In the genomic region with DNA sequence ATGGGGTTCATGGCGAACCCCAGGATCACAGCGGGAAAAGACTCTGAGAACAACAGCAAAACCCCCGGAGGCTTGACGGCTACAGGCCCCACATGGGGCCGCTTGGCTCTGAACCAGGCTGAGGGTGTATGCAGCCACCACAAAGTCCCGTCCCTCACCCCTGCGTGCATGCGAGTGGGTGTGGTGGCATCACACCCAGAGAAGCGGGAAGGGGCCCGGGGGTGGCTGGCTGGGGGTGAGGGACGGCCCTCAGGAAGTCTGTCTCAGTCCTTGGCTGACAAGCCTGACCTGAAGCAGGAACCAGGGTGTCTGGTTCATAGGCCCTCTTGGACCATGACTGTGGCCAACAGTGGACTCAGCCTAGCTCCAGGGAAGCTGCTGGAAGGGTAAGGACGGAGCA, we compare ENCODE assay signal across 23 cellular contexts.
"Had no signal": no experiment of that assay in that cellular context is flagged by ENCODE, and none has a peak within 500 bp of the region (broad histone marks: within the 10 kb centered on the region; RNA-seq: fewer than 3 reads in every experiment).

No MANE protein-coding gene starts in this region.

- H3K4me3 Mint-ChIP-seq: activated CD4-positive, alpha-beta T cell treated with anti-CD3 and anti-CD28 coated beads for 36 hours; activated CD8-positive, alpha-beta T cell treated with anti-CD3 and anti-CD28 coated beads, Interleukin-2, amount 10 ng/mL, durations not matched to agents 7 days and 5 days; activated naive CD8-positive, alpha-beta T cell; natural killer cell treated with Interleukin-12 subunit alpha and Interleukin-12 subunit beta and Interleukin-15 and Interleukin-18, amount 100 ng/mL, for 72 hours had no signal

- H3K36me3 Mint-ChIP-seq: activated naive CD8-positive, alpha-beta T cell; natural killer cell treated with Interleukin-12 subunit alpha and Interleukin-12 subunit beta and Interleukin-15 and Interleukin-18, amount 100 ng/mL, for 72 hours had no signal

- H3K27me3 Mint-ChIP-seq: activated CD4-positive, alpha-beta T cell treated with anti-CD3 and anti-CD28 coated beads for 36 hours; activated naive CD8-positive, alpha-beta T cell; natural killer cell treated with Interleukin-12 subunit alpha and Interleukin-12 subunit beta and Interleukin-15 and Interleukin-18, amount 100 ng/mL, for 72 hours; progenitor cell of endocrine pancreas had no signal

- H3K27me3 ChIP-seq: body of pancreas, foreskin keratinocyte, heart left ventricle, stomach, testis, upper lobe of right lung had no signal

- H3K27ac ChIP-seq: body of pancreas, coronary artery, foreskin keratinocyte, heart left ventricle, stomach, testis, upper lobe of right lung had no signal

- H3K4me1 Mint-ChIP-seq: activated CD4-positive, alpha-beta T cell treated with anti-CD3 and anti-CD28 coated beads for 36 hours had no signal

- DNase-seq: activated CD4-positive, alpha-beta T cell treated with anti-CD3 and anti-CD28 coated beads for 36 hours; activated CD8-positive, alpha-beta memory T cell treated with anti-CD3 and anti-CD28 coated beads, Interleukin-2, amount 50 U/mL, for 4 hours; activated CD8-positive, alpha-beta T cell treated with anti-CD3 and anti-CD28 coated beads, Interleukin-2, amount 10 ng/mL, durations not matched to agents 7 days and 5 days; activated gamma-delta T cell; activated T-cell treated with anti-CD3 and anti-CD28 coated beads, Interleukin-2, amount 50 U/mL, for 48 hours; amniotic stem cell; body of pancreas; central memory CD4-positive, alpha-beta T cell; effector CD4-positive, alpha-beta T cell; foreskin keratinocyte; mesenchymal stem cell; stimulated activated CD4-positive, alpha-beta T cell treated with anti-CD3 and anti-CD28 coated beads, Interleukin-1b, Interleukin-23, amount 100 ng/mL, for 48 hours; stomach; T-helper 1 cell; T1000; testis had no signal

- H3K27ac Mint-ChIP-seq: activated CD4-positive, alpha-beta T cell treated with anti-CD3 and anti-CD28 coated beads for 36 hours; activated CD8-positive, alpha-beta T cell treated with anti-CD3 and anti-CD28 coated beads, Interleukin-2, amount 10 ng/mL, durations not matched to agents 7 days and 5 days; activated naive CD8-positive, alpha-beta T cell; natural killer cell treated with Interleukin-12 subunit alpha and Interleukin-12 subunit beta and Interleukin-15 and Interleukin-18, amount 100 ng/mL, for 72 hours; progenitor cell of endocrine pancreas had no signal

- ATAC-seq: left lobe of liver had no signal

- H3K4me1 ChIP-seq: foreskin keratinocyte, testis had no signal

- H3K9me3 Mint-ChIP-seq: natural killer cell treated with Interleukin-12 subunit alpha and Interleukin-12 subunit beta and Interleukin-15 and Interleukin-18, amount 100 ng/mL, for 72 hours had no signal

- H3K9me3 ChIP-seq: body of pancreas, heart left ventricle, stomach, testis, upper lobe of right lung had no signal

- H3K4me3 ChIP-seq: body of pancreas, coronary artery, heart left ventricle, stomach, testis, upper lobe of right lung had no signal
